ENCODE assay signal across 29 cellular contexts in genomic region chr1:93036672-93037071, GRCh38.
"Had no signal": no experiment of that assay in that cellular context is flagged by ENCODE, and none has a peak within 500 bp of the region (broad histone marks: within the 10 kb centered on the region; RNA-seq: fewer than 3 reads in every experiment).

No MANE protein-coding gene starts in this region.

- H3K27ac Mint-ChIP-seq: activated CD4-positive, alpha-beta T cell treated with anti-CD3 and anti-CD28 coated beads, Interleukin-2, amount 10 ng/mL, durations not matched to agents 24 days and 14 days; activated CD8-positive, alpha-beta T cell treated with anti-CD3 and anti-CD28 coated beads for 36 hours; activated naive CD8-positive, alpha-beta T cell; activated T-helper 17 cell treated with anti-CD3 and anti-CD28 coated beads, Interleukin-2, amount 50 U/mL, for 72 hours; T-helper 2 cell treated with Interferon-gamma antibody and Interleukin-4, amounts not matched to agents 5 μg/mL and 100 μg/mL, for 36 hours had no signal

- H3K27me3 ChIP-seq: esophagus squamous epithelium, spleen, transverse colon, uterus had no signal

- H3K27me3 Mint-ChIP-seq: activated CD4-positive, alpha-beta T cell treated with anti-CD3 and anti-CD28 coated beads, Interleukin-2, amount 10 ng/mL, durations not matched to agents 24 days and 14 days; activated CD8-positive, alpha-beta T cell treated with anti-CD3 and anti-CD28 coated beads for 36 hours; activated naive CD8-positive, alpha-beta T cell; activated T-helper 17 cell treated with anti-CD3 and anti-CD28 coated beads, Interleukin-2, amount 50 U/mL, for 72 hours had no signal

- H3K27ac ChIP-seq: epithelial cell of prostate, esophagus squamous epithelium, heart right ventricle, parathyroid adenoma, spleen, transverse colon, uterus had no signal

- H2AFZ ChIP-seq: parathyroid adenoma had no signal

- H3K9me3 ChIP-seq: esophagus squamous epithelium, heart right ventricle, spleen, transverse colon, uterus had no signal

- H3K36me3 ChIP-seq: esophagus squamous epithelium, heart right ventricle, spleen, transverse colon, uterus had no signal

- H3K36me3 Mint-ChIP-seq: activated naive CD8-positive, alpha-beta T cell had no signal

- H3K9me3 Mint-ChIP-seq: activated CD4-positive, alpha-beta T cell treated with anti-CD3 and anti-CD28 coated beads, Interleukin-2, amount 10 ng/mL, durations not matched to agents 24 days and 14 days; activated CD8-positive, alpha-beta T cell treated with anti-CD3 and anti-CD28 coated beads for 36 hours; activated T-cell treated with anti-CD3 and anti-CD28 coated beads, Interleukin-2, amount 50 U/mL, for 4 hours; activated T-helper 17 cell treated with anti-CD3 and anti-CD28 coated beads, Interleukin-2, amount 50 U/mL, for 72 hours; neural crest cell; T-helper 2 cell treated with Interferon-gamma antibody and Interleukin-4, amounts not matched to agents 5 μg/mL and 100 μg/mL, for 36 hours had no signal

- DNase-seq: activated CD4-positive, alpha-beta T cell treated with anti-CD3 and anti-CD28 coated beads, Interleukin-2, amount 10 ng/mL, durations not matched to agents 24 days and 14 days; activated CD4-positive, CD25-positive, alpha-beta regulatory T cell treated with anti-CD3 and anti-CD28 coated beads, Interleukin-2, amount 50 U/mL, for 72 hours; activated CD8-positive, alpha-beta T cell treated with anti-CD3 and anti-CD28 coated beads for 36 hours; activated T-cell treated with anti-CD3 and anti-CD28 coated beads, Interleukin-2, amount 50 U/mL, for 4 hours; anterior cingulate cortex; effector CD4-positive, alpha-beta T cell; esophagus squamous epithelium; foreskin melanocyte; heart right ventricle; kidney; left colon; mammary epithelial cell; midbrain; naive thymus-derived CD4-positive, alpha-beta T cell; occipital lobe; right cardiac atrium; spleen; stimulated activated naive CD4-positive, alpha-beta T cell treated with Interleukin-2 at 50 U/mL for 16 hours; T-helper 1 cell; transverse colon; uterus had no signal

- H3K4me3 Mint-ChIP-seq: activated CD4-positive, alpha-beta T cell treated with anti-CD3 and anti-CD28 coated beads, Interleukin-2, amount 10 ng/mL, durations not matched to agents 24 days and 14 days; activated CD8-positive, alpha-beta T cell treated with anti-CD3 and anti-CD28 coated beads for 36 hours; activated naive CD8-positive, alpha-beta T cell; activated T-cell treated with anti-CD3 and anti-CD28 coated beads, Interleukin-2, amount 50 U/mL, for 4 hours; activated T-helper 17 cell treated with anti-CD3 and anti-CD28 coated beads, Interleukin-2, amount 50 U/mL, for 72 hours; naive thymus-derived CD4-positive, alpha-beta T cell; neural crest cell; T-helper 2 cell treated with Interferon-gamma antibody and Interleukin-4, amounts not matched to agents 5 μg/mL and 100 μg/mL, for 36 hours had no signal

- H3K9ac ChIP-seq: parathyroid adenoma had no signal

- ATAC-seq: activated CD8-positive, alpha-beta T cell treated with anti-CD3 and anti-CD28 coated beads for 36 hours; activated T-cell treated with anti-CD3 and anti-CD28 coated beads, Interleukin-2, amount 50 U/mL, for 4 hours; activated T-helper 17 cell treated with anti-CD3 and anti-CD28 coated beads, Interleukin-2, amount 50 U/mL, for 72 hours; heart right ventricle; left colon; naive thymus-derived CD4-positive, alpha-beta T cell; right cardiac atrium had no signal

- H3K79me2 ChIP-seq: parathyroid adenoma had no signal

- FAIRE-seq: colon, endometrium, kidney had no signal

- H3K4me3 ChIP-seq: esophagus squamous epithelium, heart right ventricle, spleen, transverse colon, uterus had no signal

- H3K4me1 ChIP-seq: esophagus squamous epithelium, parathyroid adenoma, uterus had no signal
